ENCODE assay signal across 8 cellular contexts in genomic region chr17:18681767-18682571, GRCh38. TPM values are rescaled to one million over a fixed set of nuclear protein-coding genes. Genes with fewer than 3 reads are reported as not detected.
DNase-seq lines count a peak whose midpoint lies in the region; TF ChIP-seq lines count a peak whose summit lies in the region.
"Not testable (repeated sequence)": the region's sequence is repeated elsewhere in the genome, so short reads cannot be mapped to it uniquely, and the experiment has no call there.

Gene FOXO3B (minus strand): TSS chr17:18682314. CDS start chr17:18681651, 663 bp downstream.

- not testable (repeated sequence) for H3K9me3 Mint-ChIP-seq in HFFc6; activated naive CD8-positive, alpha-beta T cell (ENCODE audit: low read depth)

- H3K27ac ChIP-seq in SK-N-SH (ENCODE audit: low read depth in 2 of 2, low read length in 1 of 2): peak within 1 kb of the TSS in 1 of 2 experiments; percentile 62; a peak in 2 of 4 replicates
- H3K27ac ChIP-seq in neutrophil: not testable (repeated sequence)
- peak within 1 kb of the TSS in 3 of 5 donors; percentile 38 to 68 (median 53) for H3K27ac ChIP-seq in stomach

- TF ChIP-seq POLR2A in stomach (IDR thresholded peaks at IDR 0.05): not testable (repeated sequence)

- H3K4me2 ChIP-seq in SK-N-SH: peak within 1 kb of the TSS; percentile 69

- H3K4me3 ChIP-seq in GM06990 (replicated peaks; ENCODE audit: low read depth, low read length) (peak within 1 kb of the TSS; percentile 59), SK-N-SH (ENCODE audit: low read depth in 2 of 2, low read length in 1 of 2) (peak within 1 kb of the TSS; percentile 53 to 63), neutrophil (ENCODE audit: low read depth in 1 of 2, low read length in 1 of 2) (peak within 1 kb of the TSS; percentile 17 to 38), stomach (peak within 1 kb of the TSS; percentile 50 to 65 (median 52))

- not testable (repeated sequence) for H3K27me3 ChIP-seq in GM06990 (replicated peaks; ENCODE audit: control insufficient read depth, insufficient read depth, low read length); SK-N-SH (ENCODE audit: insufficient read depth); stomach
- H3K27me3 ChIP-seq in neutrophil: peaks cover 16% of the 10 kb centered on the region

- not testable (repeated sequence) for H3F3A ChIP-seq in SK-N-SH (replicated peaks; ENCODE audit: insufficient read depth)

- intact Hi-C loops in stomach (cut with DNase I; ENCODE audit: low total_unique reads): not testable (repeated sequence)

- WGBS in SK-N-SH (ENCODE audit: low lambda C conversion rate): under 1% methylated on average over 21 of the region's 58 CpGs
- 0 to 1% (median 0%) methylated on average over 45 to 52 of the region's 58 CpGs; no CpG with 5 or more reads in 2 of the 5 donors for WGBS in stomach, 5 donors

- H3K9ac ChIP-seq in SK-N-SH: peak within 1 kb of the TSS; percentile 68

- H3K4me1 ChIP-seq in SK-N-SH (ENCODE audit: control insufficient read depth in 1 of 2, insufficient read depth in 2 of 2, low read depth in 1 of 2, low read length in 1 of 2); neutrophil (ENCODE audit: control insufficient read depth in 1 of 2, insufficient read depth in 1 of 2, low read depth in 1 of 2, low read length in 1 of 2); stomach: not testable (repeated sequence)

- peak within 1 kb of the TSS; percentile 90 for H3K4me3 Mint-ChIP-seq in HFFc6
- H3K4me3 Mint-ChIP-seq in activated naive CD8-positive, alpha-beta T cell: peak within 1 kb of the TSS; percentile 88

- not testable (repeated sequence) for TF ChIP-seq EP300 in SK-N-SH (IDR thresholded peaks at IDR 0.05; ENCODE audit: borderline replicate concordance in 1 of 2, low read depth in 1 of 2, low read length in 1 of 2); stomach (IDR thresholded peaks at IDR 0.05)

- TF ChIP-seq RAD21 in SK-N-SH (IDR thresholded peaks at IDR 0.05; ENCODE audit: low read length): not testable (repeated sequence)

- H3K4me1 Mint-ChIP-seq in HFFc6 (ENCODE audit: low read depth): not testable (repeated sequence)
- peaks cover 17% of the 10 kb centered on the region for H3K4me1 Mint-ChIP-seq in activated naive CD8-positive, alpha-beta T cell (ENCODE audit: low read depth)

- H3K36me3 ChIP-seq in GM06990 (ENCODE audit: control insufficient read depth, insufficient read depth, low read length); SK-N-SH (replicated peaks in 1 of 2; ENCODE audit: control insufficient read depth in 1 of 2, insufficient read depth in 2 of 2, low read length in 1 of 2); neutrophil: not testable (repeated sequence)
- peaks cover 0 to 11% (median 2%) of the 10 kb centered on the region in 4 donors for H3K36me3 ChIP-seq in stomach

- H4K20me1 ChIP-seq in SK-N-SH (ENCODE audit: insufficient read depth): not testable (repeated sequence)

- H3K9me2 ChIP-seq in SK-N-SH: not testable (repeated sequence)

- H3K79me2 ChIP-seq in SK-N-SH (ENCODE audit: insufficient read depth): not testable (repeated sequence)

- H3K36me3 Mint-ChIP-seq in HFFc6 (ENCODE audit: low read depth): peaks cover 13% of the 10 kb centered on the region
- H3K36me3 Mint-ChIP-seq in activated naive CD8-positive, alpha-beta T cell: not testable (repeated sequence)

- H3K9me3 ChIP-seq in SK-N-SH, neutrophil, stomach: not testable (repeated sequence)

- POLR2A ChIA-PET in SK-N-SH (lab: Yijun Ruan, JAX): not testable (repeated sequence)

- peak within 1 kb of the TSS; percentile 93; the same call in 1 of the 2 replicates for H2AFZ ChIP-seq in SK-N-SH (ENCODE audit: low read depth)

- CTCF ChIA-PET in SK-N-SH (lab: Yijun Ruan, JAX): not testable (repeated sequence)

- H3K27me3 Mint-ChIP-seq in HFFc6 (ENCODE audit: insufficient read depth); activated naive CD8-positive, alpha-beta T cell: not testable (repeated sequence)

- not testable (repeated sequence) for TF ChIP-seq CTCF in GM06990 (IDR thresholded peaks at IDR 0.05; ENCODE audit: insufficient read depth, low read length, poor library complexity, severe bottlenecking); HFFc6 (IDR thresholded peaks at IDR 0.05); SK-N-SH (IDR thresholded peaks at IDR 0.05); neutrophil (IDR thresholded peaks at IDR 0.05); stomach (IDR thresholded peaks at IDR 0.05)

- DNase-seq in GM06990 (ENCODE audit: extremely low read depth, insufficient read length) (peak; percentile 78), HFFc6 (peak; percentile 98), MV-4-11 (lab: John Stamatoyannopoulos, UW) (peak; percentile 69), SK-N-SH (peak; percentile 83), glomerular endothelial cell (ENCODE audit: extremely low read depth, low read depth, low spot score) (peak; percentile 57), stomach (peak; percentile 90)

- H3K27ac Mint-ChIP-seq in HFFc6: peak within 1 kb of the TSS; percentile 78
- H3K27ac Mint-ChIP-seq in activated naive CD8-positive, alpha-beta T cell: peak within 1 kb of the TSS; percentile 86

TF ChIP-seq in SK-N-SH, 30 proteins besides CTCF, POLR2A, EP300 and RAD21:
- TF ChIP-seq POLR2AphosphoS5 (IDR thresholded peaks at IDR 0.05; ENCODE audit: low read depth, low read length) (peak; percentile 32; the same call in 1 of the 2 replicates), MXI1 (IDR thresholded peaks at IDR 0.05; ENCODE audit: low read depth, low read length) (peak; percentile 56; the same call in 1 of the 2 replicates), ZBTB33 (IDR thresholded peaks at IDR 0.05; ENCODE audit: borderline replicate concordance, low read depth) (peak; percentile 96), CHD2 (IDR thresholded peaks at IDR 0.05; ENCODE audit: low read length, partially characterized antibody) (peak; percentile 98), MAX (IDR thresholded peaks at IDR 0.05; ENCODE audit: low read depth) (peak; percentile 62), NRF1 (IDR thresholded peaks at IDR 0.05; ENCODE audit: low read depth, low read length) (peak; percentile 65)

RNA-seq across cellular contexts. Expression of gene FOXO3B, which starts in this region (rescaled TPM):
- total RNA-seq in HFFc6 (2021; fragmentation: NEBNext Ultra II Directional; extraction: Animal tissue kit (Norgen Biotek cat#: 25700)): 1 to 10 TPM; 2.4 to 3.7 (median 3.3) TPM
- polyA plus RNA-seq in SK-N-SH (2012; rRNA removed) (3.0 and 3.9 TPM in 2 replicates), stomach (under 1 TPM in 2 of 3 donors, not detected in 1; 0.25 to 0.37 TPM)
- 1.3 and 2.6 TPM in 2 replicates for polyA plus RNA-seq in SK-N-SH (2012; cell fraction: cytosol; rRNA removed)
- polyA plus RNA-seq in SK-N-SH (2012; cell fraction: nucleus; rRNA removed): 5.7 and 6.5 TPM in 2 replicates
- total RNA-seq in glomerular endothelial cell (3.0 and 7.2 TPM in 2 replicates), stomach (1 to 10 TPM; 1.1 to 3.9 (median 3.6) TPM)
